ENCODE assay signal across 1 cellular context in genomic region chrX:115642304-115642703, GRCh38.
TF ChIP-seq lines count a peak whose summit lies in the region.

No MANE protein-coding gene starts in this region.

TF ChIP-seq in HepG2, 621 proteins besides CTCF, POLR2A, EP300 and RAD21 (continued from another document):
- TF ChIP-seq MLXIP (CRISPR knock-in tag; IDR thresholded peaks at IDR 0.05; ENCODE audit: borderline replicate concordance): no peak
- no peak for TF ChIP-seq U2AF2 (IDR thresholded peaks at IDR 0.05; ENCODE audit: low read depth, low read length)
- TF ChIP-seq, protein P1, sequence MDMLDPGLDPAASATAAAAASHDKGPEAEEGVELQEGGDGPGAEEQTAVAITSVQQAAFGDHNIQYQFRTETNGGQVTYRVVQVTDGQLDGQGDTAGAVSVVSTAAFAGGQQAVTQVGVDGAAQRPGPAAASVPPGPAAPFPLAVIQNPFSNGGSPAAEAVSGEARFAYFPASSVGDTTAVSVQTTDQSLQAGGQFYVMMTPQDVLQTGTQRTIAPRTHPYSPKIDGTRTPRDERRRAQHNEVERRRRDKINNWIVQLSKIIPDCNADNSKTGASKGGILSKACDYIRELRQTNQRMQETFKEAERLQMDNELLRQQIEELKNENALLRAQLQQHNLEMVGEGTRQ (IDR thresholded peaks at IDR 0.05; ENCODE audit: low read depth, low read length): no peak
- TF ChIP-seq, protein P1 (CRISPR knock-in tag; IDR thresholded peaks at IDR 0.05; ENCODE audit: borderline replicate concordance): no peak
- TF ChIP-seq KDM5A (IDR thresholded peaks at IDR 0.05; ENCODE audit: borderline replicate concordance, low read length): no peak
- TF ChIP-seq SOX13 (IDR thresholded peaks at IDR 0.05): no peak
- no peak for TF ChIP-seq SOX13 (CRISPR knock-in tag; conservative IDR thresholded peaks at IDR 0.05 in 1 of 2, IDR thresholded peaks at IDR 0.05 in 1 of 2)
